In genomic region chr5:149593370-149593769, GRCh38 we compare ENCODE assay signal across 24 cellular contexts. TPM values are rescaled to one million over a fixed set of nuclear protein-coding genes. Genes with fewer than 3 reads are reported as not detected.
DNase-seq lines count a peak whose midpoint lies in the region; ATAC-seq, FAIRE-seq and TF ChIP-seq lines count a peak whose summit lies in the region.
"Had no signal": no experiment of that assay in that cellular context is flagged by ENCODE, and none has a peak within 500 bp of the region (broad histone marks: within the 10 kb centered on the region; RNA-seq: fewer than 3 reads in every experiment).

No MANE protein-coding gene starts in this region.

- H3K9me3 Mint-ChIP-seq in osteocyte (ENCODE audit: unreplicated experiment): no peaks in the 10 kb centered on the region
- H3K9me3 Mint-ChIP-seq: CD4-positive, alpha-beta T cell; CD8-positive, alpha-beta T cell had no signal

- CTCF ChIA-PET in HepG2 (lab: Yijun Ruan, JAX; ENCODE audit: low intra/inter-chr PET ratio, low total read pairs) (no interaction called here), IMR-90 (lab: Yijun Ruan, JAX) (no interaction called here)

- peaks cover 51% of the 10 kb centered on the region for H3K4me1 Mint-ChIP-seq in osteocyte (ENCODE audit: unreplicated experiment)

- H2BK20ac ChIP-seq in IMR-90 (ENCODE audit: low read depth, low read length): no peak overlapping the region

- H2BK15ac ChIP-seq in IMR-90 (ENCODE audit: low read depth, low read length): no peak overlapping the region

- no peak overlapping the region for H4K5ac ChIP-seq in IMR-90 (ENCODE audit: low read depth, low read length)

- no peak overlapping the region for H3K9ac ChIP-seq in HepG2 (ENCODE audit: insufficient read depth, low read depth, low read length)
- H3K9ac ChIP-seq in IMR-90 (ENCODE audit: low read depth, low read length): no peak overlapping the region
- H3K9ac ChIP-seq: BLaER1 treated with 17β-estradiol and CSF1 and Interleukin-3, amounts not matched to agents 10 nM and 100 nM had no signal

- in situ Hi-C loops in HepG2 (cut with HindIII; ENCODE audit: extremely low pct_ligation_motif_present, low pct_unique_long_range_greater_than_20kb): no loop called here
- in situ Hi-C loops in IMR-90 (cut with MboI; ENCODE audit: low sequenced_read_pairs): no loop called here

- TF ChIP-seq RAD21 in HepG2 (CRISPR knock-in tag; IDR thresholded peaks at IDR 0.05) (no peak), IMR-90 (IDR thresholded peaks at IDR 0.05; ENCODE audit: low read length) (no peak)

- H2BK5ac ChIP-seq in IMR-90 (ENCODE audit: low read depth, low read length, poor library complexity, severe bottlenecking): no peak overlapping the region

- TF ChIP-seq EP300 in HepG2 (IDR thresholded peaks at IDR 0.05; ENCODE audit: low read depth in 2 of 2, low read length in 2 of 2) (no peak), HepG2 (CRISPR knock-in tag; IDR thresholded peaks at IDR 0.05; ENCODE audit: borderline replicate concordance) (no peak)

- POLR2A ChIA-PET in HepG2 (lab: Yijun Ruan, JAX) (no interaction called here), IMR-90 (lab: Charles Lee; ENCODE audit: unreplicated experiment) (interaction anchor here (0.6 kb wide), 1 partner anchor 428 kb away, joined by 3 read pairs; no protein-coding TSS in a partner anchor)

- peak overlapping the region; percentile 43 for H3K27ac Mint-ChIP-seq in osteocyte (ENCODE audit: unreplicated experiment)
- H3K27ac Mint-ChIP-seq: B cell; CD4-positive, alpha-beta T cell; CD8-positive, alpha-beta T cell had no signal

- H4K20me1 ChIP-seq in HepG2 (ENCODE audit: insufficient read depth, low read length) (no peaks in the 10 kb centered on the region), IMR-90 (ENCODE audit: insufficient read depth, low read length) (no peaks in the 10 kb centered on the region)
- H4K20me1 ChIP-seq: BLaER1 treated with 17β-estradiol and CSF1 and Interleukin-3, amounts not matched to agents 10 nM and 100 nM had no signal

- H2BK120ac ChIP-seq in IMR-90 (ENCODE audit: low read depth, low read length): no peak overlapping the region

- no peak overlapping the region for H3K4me3 ChIP-seq in HepG2 (replicated peaks in 1 of 3; ENCODE audit: insufficient read depth in 1 of 3, low read depth in 2 of 3, low read length in 3 of 3)
- H3K4me3 ChIP-seq in right lobe of liver: no peak overlapping the region
- H3K4me3 ChIP-seq in IMR-90 (ENCODE audit: insufficient read depth, low read depth, low read length): no peak overlapping the region
- H3K4me3 ChIP-seq: BLaER1 treated with 17β-estradiol and CSF1 and Interleukin-3, amounts not matched to agents 10 nM and 100 nM; GM12878 had no signal

- no peak overlapping the region for H2AK9ac ChIP-seq in IMR-90 (replicated peaks; ENCODE audit: low read depth, low read length, poor library complexity)

- no peak overlapping the region for H4K91ac ChIP-seq in IMR-90 (ENCODE audit: insufficient read depth, low read depth, low read length)

- dilution Hi-C loops in IMR-90 (cut with HindIII; ENCODE audit: low sequenced_read_pairs, unreplicated experiment): no loop called here

- DNase-seq in HepG2 (ENCODE audit: low spot score) (no peak), right lobe of liver (no peak), IMR-90 (no peak), osteocyte (ENCODE audit: extremely low spot score, unreplicated experiment) (no peak), GM10266 (ENCODE audit: extremely low spot score) (no peak), SK-N-DZ (ENCODE audit: low spot score) (no peak)
- DNase-seq: 8988T; AML-193; Caco-2; Calu3; CD4-positive, alpha-beta T cell; CD8-positive, alpha-beta T cell; DMS79 treated with DMSO at 0.1 percent for 48 hours; GF-D8 had no signal

- no peak overlapping the region for H3K27ac ChIP-seq in HepG2 (ENCODE audit: extremely low read length, insufficient read depth, low read length)
- H3K27ac ChIP-seq in right lobe of liver: no peak overlapping the region
- H3K27ac ChIP-seq in IMR-90 (ENCODE audit: insufficient read depth, low read length): no peak overlapping the region
- H3K27ac ChIP-seq: BLaER1 treated with 17β-estradiol and CSF1 and Interleukin-3, amounts not matched to agents 10 nM and 100 nM; C4-2B had no signal

- H3K27me3 Mint-ChIP-seq in osteocyte (ENCODE audit: unreplicated experiment): no peaks in the 10 kb centered on the region
- H3K27me3 Mint-ChIP-seq: B cell had no signal

- WGBS in HepG2 (ENCODE audit: low lambda C conversion rate): 19% methylated on average over 2 of the region's 2 CpGs
- WGBS in right lobe of liver (ENCODE audit: insufficient coverage, low coverage, low lambda C conversion rate, missing lambda C conversion rate): 79% methylated on average over 2 of the region's 2 CpGs
- no CpG with 5 or more reads among the region's 2 CpGs for WGBS in IMR-90 (ENCODE audit: extremely low coverage in 2 of 2, insufficient read length in 1 of 2), 2 experiments

- no peaks in the 10 kb centered on the region for H3K79me1 ChIP-seq in IMR-90 (ENCODE audit: low read depth in 1 of 2, low read length in 2 of 2)

- H3K36me3 ChIP-seq in HepG2 (replicated peaks in 1 of 2; ENCODE audit: control insufficient read depth in 1 of 2, insufficient read depth in 2 of 2, low read length in 2 of 2) (no peaks in the 10 kb centered on the region), right lobe of liver (no peaks in the 10 kb centered on the region), IMR-90 (ENCODE audit: control insufficient read depth, insufficient read depth, low read length) (no peaks in the 10 kb centered on the region)
- H3K36me3 ChIP-seq: BLaER1 treated with 17β-estradiol and CSF1 and Interleukin-3, amounts not matched to agents 10 nM and 100 nM had no signal

- no peak overlapping the region for H3K14ac ChIP-seq in IMR-90 (replicated peaks; ENCODE audit: low read depth, low read length)

- H3K4me1 ChIP-seq in HepG2 (ENCODE audit: insufficient read depth, low read length) (no peaks in the 10 kb centered on the region), right lobe of liver (no peaks in the 10 kb centered on the region), IMR-90 (ENCODE audit: control insufficient read depth, insufficient read depth, low read length) (peaks cover 2% of the 10 kb centered on the region; the same call in 1 of the 2 replicates)
- H3K4me1 ChIP-seq: Caco-2 had no signal

- H3K4me2 ChIP-seq in HepG2 (ENCODE audit: low read depth, low read length) (no peak overlapping the region), IMR-90 (ENCODE audit: low read depth, low read length) (no peak overlapping the region)
- H3K4me2 ChIP-seq: BLaER1 treated with 17β-estradiol and CSF1 and Interleukin-3, amounts not matched to agents 10 nM and 100 nM had no signal

- H3K79me2 ChIP-seq in HepG2 (ENCODE audit: insufficient read depth, low read length): no peaks in the 10 kb centered on the region

- TF ChIP-seq POLR2A in HepG2 (IDR thresholded peaks at IDR 0.05; ENCODE audit: insufficient read depth in 1 of 2, low read depth in 2 of 2, low read length in 2 of 2): no peak
- no peak for TF ChIP-seq POLR2A in right lobe of liver (IDR thresholded peaks at IDR 0.05)
- no peak for TF ChIP-seq POLR2A in IMR-90 (IDR thresholded peaks at IDR 0.05; ENCODE audit: low read depth, low read length)

- FAIRE-seq in HepG2 (lab: Jason Lieb, UNC): no peak
- FAIRE-seq: A204.1, D721Med, G401.6, GM12878, GM12892, GM18507 had no signal

- no peak overlapping the region for H3K18ac ChIP-seq in IMR-90 (ENCODE audit: low read depth, low read length)

- H3K4me3 Mint-ChIP-seq in osteocyte (ENCODE audit: unreplicated experiment): no peak overlapping the region
- H3K4me3 Mint-ChIP-seq: B cell; CD4-positive, alpha-beta T cell; CD8-positive, alpha-beta T cell had no signal

- H3K9me3 ChIP-seq in HepG2 (ENCODE audit: low read length) (no peaks in the 10 kb centered on the region), right lobe of liver (no peaks in the 10 kb centered on the region), IMR-90 (ENCODE audit: control insufficient read depth, insufficient read depth, low read length) (no peaks in the 10 kb centered on the region)
- H3K9me3 ChIP-seq: BLaER1 treated with 17β-estradiol and CSF1 and Interleukin-3, amounts not matched to agents 10 nM and 100 nM; Caco-2 had no signal

- BruUV-seq in HepG2 (replicated peaks; lab: Mats Ljungman, UMichigan): no TSS peak
- BruUV-seq in IMR-90 (replicated peaks; lab: Mats Ljungman, UMichigan): no TSS peak

- H3K4ac ChIP-seq in IMR-90 (ENCODE audit: low read depth, low read length): no peak overlapping the region

- ATAC-seq in HepG2: no peak
- ATAC-seq in right lobe of liver: no peak
- ATAC-seq in IMR-90 (ENCODE audit: low read depth): no peak
- ATAC-seq in HG03521 (IDR thresholded peaks at IDR 0.05; ENCODE audit: unreplicated experiment): no peak
- ATAC-seq: CD8-positive, alpha-beta T cell; GM12878 had no signal

- H3K27me3 ChIP-seq in HepG2 (ENCODE audit: control insufficient read depth in 1 of 2, insufficient read depth in 2 of 2, low read length in 2 of 2): peaks cover 0 to 8% of the 10 kb centered on the region in 2 experiments; a peak in 1 of 5 replicates
- H3K27me3 ChIP-seq in right lobe of liver: no peaks in the 10 kb centered on the region
- no peaks in the 10 kb centered on the region; the same call in 1 of the 2 replicates for H3K27me3 ChIP-seq in IMR-90 (ENCODE audit: control insufficient read depth, insufficient read depth, low read length)
- H3K27me3 ChIP-seq: BLaER1 treated with 17β-estradiol and CSF1 and Interleukin-3, amounts not matched to agents 10 nM and 100 nM had no signal

- TF ChIP-seq CTCF in HepG2 (CRISPR knock-in tag; IDR thresholded peaks at IDR 0.05) (no peak), right lobe of liver (IDR thresholded peaks at IDR 0.05) (no peak), IMR-90 (conservative IDR thresholded peaks at IDR 0.05; ENCODE audit: low read depth, low read length) (no peak), osteocyte (IDR thresholded peaks at IDR 0.05) (no peak), GM10266 (IDR thresholded peaks at IDR 0.05; ENCODE audit: control insufficient read depth, insufficient read depth, low read depth, missing control alignments) (no peak)

- 0 out of 2 replicates have a peak, but pooled peaks cover 3% of the 10 kb centered on the region for H3K9me1 ChIP-seq in IMR-90 (ENCODE audit: insufficient read depth, low read length)

- no peak overlapping the region for H2AK5ac ChIP-seq in IMR-90 (ENCODE audit: low read depth, low read length)

- H3K23ac ChIP-seq in IMR-90 (ENCODE audit: low read depth, low read length): no peak overlapping the region

- no peak overlapping the region for H3K56ac ChIP-seq in IMR-90 (ENCODE audit: extremely low read depth, insufficient read depth, low read length)

- H2AFZ ChIP-seq in HepG2 (ENCODE audit: low read length) (no peak overlapping the region), IMR-90 (replicated peaks; ENCODE audit: low read length, poor library complexity) (no peak overlapping the region)

- intact Hi-C loops in HepG2 (cut with micrococcal nuclease; ENCODE audit: unreplicated experiment) (no loop called here), right lobe of liver (cut with DNase I) (no loop called here), IMR-90 (cut with micrococcal nuclease) (no loop called here)

- H4K8ac ChIP-seq in IMR-90 (ENCODE audit: low read depth in 2 of 2, low read length in 2 of 2): no peak overlapping the region

- peaks cover 14% of the 10 kb centered on the region for H3K36me3 Mint-ChIP-seq in osteocyte (ENCODE audit: unreplicated experiment)
- H3K36me3 Mint-ChIP-seq: CD8-positive, alpha-beta T cell had no signal

RNA-seq across cellular contexts. Expression of gene ARHGEF37, which starts 12.1 kb away (rescaled TPM):
- total RNA-seq in HepG2 (2016; rRNA removed; fragmentation: Illumina TruSeq; extraction: Trizol): 0.27 TPM in 1 of 2 replicates, not detected in the other
- not detected in 2 replicates for total RNA-seq in HepG2 (2016; cell fraction: cytosol; rRNA removed; fragmentation: Illumina TruSeq; extraction: Trizol; ENCODE audit: low read depth)
- 0.11 TPM in 1 of 2 replicates, not detected in the other for total RNA-seq in HepG2 (2016; cell fraction: insoluble cytoplasmic fraction; rRNA removed; fragmentation: Illumina TruSeq; extraction: Trizol)
- not detected in 2 replicates for total RNA-seq in HepG2 (2016; cell fraction: membrane; rRNA removed; fragmentation: Illumina TruSeq; extraction: Trizol)
- not detected in 2 replicates for total RNA-seq in HepG2 (2016; cell fraction: nucleus; rRNA removed; fragmentation: Illumina TruSeq; extraction: Trizol)
- 0.18 and 0.39 TPM in 2 replicates for polyA plus RNA-seq in HepG2 (2011; rRNA removed)
- polyA plus RNA-seq in HepG2 (2011; cell fraction: cytosol; rRNA removed): 0.05 and 0.23 TPM in 2 replicates
- polyA plus RNA-seq in HepG2 (2011; cell fraction: nucleus; rRNA removed): 0.18 and 0.38 TPM in 2 replicates
- 0.21 and 0.28 TPM in 2 replicates for polyA plus RNA-seq in HepG2 (2012)
- not detected in 2 replicates for polyA plus RNA-seq in HepG2 (2016; cell fraction: cytosol; fragmentation: Illumina TruSeq; extraction: Trizol; ENCODE audit: low read depth)
- not detected in 2 replicates for polyA plus RNA-seq in HepG2 (2016; cell fraction: insoluble cytoplasmic fraction; fragmentation: Illumina TruSeq; extraction: Trizol; ENCODE audit: low read depth)
- not detected in 2 replicates for polyA plus RNA-seq in HepG2 (2016; cell fraction: membrane; fragmentation: Illumina TruSeq; extraction: Trizol; ENCODE audit: low read depth)
- polyA plus RNA-seq in HepG2 (2016; cell fraction: nucleus; fragmentation: Illumina TruSeq; extraction: Trizol; ENCODE audit: insufficient read depth, low read depth): 0.48 TPM in 1 of 2 replicates, not detected in the other
- 0.51 and 1.4 TPM in 2 replicates for polyA minus RNA-seq in HepG2 (2011; rRNA and poly(A)+ RNA removed; ENCODE audit: low replicate concordance)
- polyA minus RNA-seq in HepG2 (2011; cell fraction: cytosol; rRNA and poly(A)+ RNA removed): not detected in 2 replicates
- 0.13 and 0.87 TPM in 2 replicates for polyA minus RNA-seq in HepG2 (2011; cell fraction: nucleus; rRNA and poly(A)+ RNA removed)
- total RNA-seq in right lobe of liver: 1 to 10 TPM; 1.6 to 7.3 (median 2.1) TPM
- total RNA-seq in IMR-90 (2012; rRNA removed): 0.28 and 0.54 TPM in 2 replicates
- polyA plus RNA-seq in IMR-90 (2012; rRNA removed): 0.39 and 0.42 TPM in 2 replicates
- 0.15 and 0.37 TPM in 2 replicates for polyA plus RNA-seq in IMR-90 (2012; cell fraction: cytosol; rRNA removed)
- polyA plus RNA-seq in IMR-90 (2012; cell fraction: nucleus; rRNA removed; ENCODE audit: low replicate concordance): 0.74 and 1.1 TPM in 2 replicates
- 8.9 and 10.5 TPM in 2 replicates for total RNA-seq in osteocyte
- not detected in 2 replicates for polyA plus RNA-seq in SK-N-DZ (2014; cell fraction: cytosol; rRNA removed)
- 0.02 TPM in 1 of 2 replicates, not detected in the other for polyA plus RNA-seq in SK-N-DZ (2014; cell fraction: nucleus; rRNA removed)
- total RNA-seq: CD8-positive, alpha-beta T cell had no signal

RNA-seq across cellular contexts. Expression of gene CSNK1A1, which starts 42.1 kb away (rescaled TPM):
- 149 and 210 TPM in 2 replicates for total RNA-seq in HepG2 (2016; rRNA removed; fragmentation: Illumina TruSeq; extraction: Trizol)
- 27.1 and 35.7 TPM in 2 replicates for total RNA-seq in HepG2 (2016; cell fraction: cytosol; rRNA removed; fragmentation: Illumina TruSeq; extraction: Trizol; ENCODE audit: low read depth)
- total RNA-seq in HepG2 (2016; cell fraction: insoluble cytoplasmic fraction; rRNA removed; fragmentation: Illumina TruSeq; extraction: Trizol): 145 and 212 TPM in 2 replicates
- total RNA-seq in HepG2 (2016; cell fraction: membrane; rRNA removed; fragmentation: Illumina TruSeq; extraction: Trizol): 84.4 and 87.9 TPM in 2 replicates
- total RNA-seq in HepG2 (2016; cell fraction: nucleus; rRNA removed; fragmentation: Illumina TruSeq; extraction: Trizol): 98.3 and 111 TPM in 2 replicates
- polyA plus RNA-seq in HepG2 (2011; rRNA removed): 77.3 and 89.0 TPM in 2 replicates
- polyA plus RNA-seq in HepG2 (2011; cell fraction: cytosol; rRNA removed): 49.1 and 57.0 TPM in 2 replicates
- 50.7 and 55.7 TPM in 2 replicates for polyA plus RNA-seq in HepG2 (2011; cell fraction: nucleus; rRNA removed)
- polyA plus RNA-seq in HepG2 (2012): 65.5 and 78.7 TPM in 2 replicates
- polyA plus RNA-seq in HepG2 (2016; cell fraction: cytosol; fragmentation: Illumina TruSeq; extraction: Trizol; ENCODE audit: low read depth): 15.0 and 20.3 TPM in 2 replicates
- polyA plus RNA-seq in HepG2 (2016; cell fraction: insoluble cytoplasmic fraction; fragmentation: Illumina TruSeq; extraction: Trizol; ENCODE audit: low read depth): 121 and 123 TPM in 2 replicates
- 29.6 and 36.5 TPM in 2 replicates for polyA plus RNA-seq in HepG2 (2016; cell fraction: membrane; fragmentation: Illumina TruSeq; extraction: Trizol; ENCODE audit: low read depth)
- 67.9 and 69.0 TPM in 2 replicates for polyA plus RNA-seq in HepG2 (2016; cell fraction: nucleus; fragmentation: Illumina TruSeq; extraction: Trizol; ENCODE audit: insufficient read depth, low read depth)
- 117 and 141 TPM in 2 replicates for polyA minus RNA-seq in HepG2 (2011; rRNA and poly(A)+ RNA removed; ENCODE audit: low replicate concordance)
- 108 and 126 TPM in 2 replicates for polyA minus RNA-seq in HepG2 (2011; cell fraction: cytosol; rRNA and poly(A)+ RNA removed)
- polyA minus RNA-seq in HepG2 (2011; cell fraction: nucleus; rRNA and poly(A)+ RNA removed): 187 and 216 TPM in 2 replicates
- 10 to 100 TPM; 79.7 to 87.1 (median 83.8) TPM for total RNA-seq in right lobe of liver
- total RNA-seq in IMR-90 (2012; rRNA removed): 419 and 573 TPM in 2 replicates
- 112 and 140 TPM in 2 replicates for polyA plus RNA-seq in IMR-90 (2012; rRNA removed)
- 64.4 and 68.9 TPM in 2 replicates for polyA plus RNA-seq in IMR-90 (2012; cell fraction: cytosol; rRNA removed)
- 56.7 and 85.2 TPM in 2 replicates for polyA plus RNA-seq in IMR-90 (2012; cell fraction: nucleus; rRNA removed; ENCODE audit: low replicate concordance)
- 278 and 282 TPM in 2 replicates for total RNA-seq in osteocyte
- polyA plus RNA-seq in SK-N-DZ (2014; cell fraction: cytosol; rRNA removed): 106 and 118 TPM in 2 replicates
- 63.1 and 69.2 TPM in 2 replicates for polyA plus RNA-seq in SK-N-DZ (2014; cell fraction: nucleus; rRNA removed)
